In the genomic region with DNA sequence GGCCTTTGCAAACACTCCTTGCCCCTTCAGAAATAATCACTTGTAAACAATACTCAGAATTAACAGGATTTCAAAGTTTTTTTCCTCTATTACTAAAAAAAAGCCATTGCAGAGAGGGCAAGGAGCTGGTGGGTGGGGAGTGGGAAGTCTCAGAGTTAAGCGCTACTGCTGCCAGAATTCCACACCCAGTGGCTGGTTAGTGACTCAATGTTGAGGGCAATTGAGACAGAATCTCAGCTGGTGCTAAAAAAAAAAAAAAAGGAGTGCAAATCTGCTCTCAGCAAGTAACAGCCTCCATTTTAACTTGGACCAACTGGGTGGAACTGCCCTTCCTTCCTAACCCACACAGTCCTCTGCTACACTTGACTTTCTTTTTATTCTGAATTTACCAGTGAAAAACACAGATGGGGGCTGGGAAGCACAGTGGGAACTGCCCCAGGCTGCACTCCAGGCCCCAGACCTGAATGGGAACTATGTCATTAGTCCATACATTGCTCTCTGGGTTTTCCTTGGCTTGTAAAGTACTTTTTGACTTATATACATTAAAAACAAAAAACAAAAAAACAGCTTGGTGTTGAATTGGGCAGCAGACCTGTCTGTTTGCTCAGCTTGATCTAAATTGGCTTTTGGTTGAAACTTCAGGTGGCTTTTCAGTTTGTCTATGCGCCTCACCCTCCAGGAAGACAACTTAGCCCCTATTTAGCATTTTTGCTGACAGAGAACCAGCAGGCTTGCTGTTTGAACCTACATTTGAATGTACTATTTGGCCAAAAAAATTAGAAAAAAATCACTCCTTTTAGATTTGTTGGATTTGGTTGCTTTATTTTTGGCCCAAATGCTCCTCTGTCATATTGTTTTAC, we compare ENCODE assay signal across 11 cellular contexts.
DNase-seq lines count a peak whose midpoint lies in the region; FAIRE-seq and TF ChIP-seq lines count a peak whose summit lies in the region.
"Had no signal": no experiment of that assay in that cellular context is flagged by ENCODE, and none has a peak within 500 bp of the region (broad histone marks: within the 10 kb centered on the region; RNA-seq: fewer than 3 reads in every experiment).

No MANE protein-coding gene starts in this region.

- H2BK120ac ChIP-seq in H1 (replicated peaks; ENCODE audit: low read depth, low read length): peak overlapping the region; percentile 94

- H4K91ac ChIP-seq in H1 (replicated peaks; ENCODE audit: insufficient read length, low read length): no peak overlapping the region

- H3K4me1 ChIP-seq in H1 (replicated peaks in 1 of 4; ENCODE audit: control insufficient read depth in 3 of 4, insufficient read depth in 4 of 4, low read length in 3 of 4) (peaks cover 2 to 15% (median 6%) of the 10 kb centered on the region in 4 experiments; a peak in 4 of 7 replicates), stomach (peaks cover 0 to 11% (median 2%) of the 10 kb centered on the region in 4 donors)
- H3K4me1 ChIP-seq: adrenal gland had no signal

- CTCF ChIA-PET in H1 (lab: Charles Lee; ENCODE audit: partially characterized antibody): interaction anchor here (0.6 kb wide), 3 partner anchors 32 to 171 kb away, joined by 3 read pairs; no protein-coding TSS in a partner anchor

- H3K79me2 ChIP-seq in H1 (ENCODE audit: control insufficient read depth in 1 of 2, insufficient read depth in 2 of 2, low read length in 2 of 2): no peaks in the 10 kb centered on the region

- no peak for TF ChIP-seq RAD21 in H1 (IDR thresholded peaks at IDR 0.05 in 1 of 2, conservative IDR thresholded peaks at IDR 0.05 in 1 of 2; ENCODE audit: low read depth in 2 of 2, low read length in 2 of 2)

- POLR2A ChIA-PET in H1 (lab: Charles Lee; ENCODE audit: partially characterized antibody): no interaction called here

- WGBS in H1 (ENCODE audit: extremely low coverage in 1 of 2, insufficient coverage in 1 of 2, insufficient read length in 1 of 2, insufficient replicate concordance in 2 of 2, low coverage in 1 of 2, low lambda C conversion rate in 2 of 2, missing lambda C conversion rate in 1 of 2), 2 experiments: 38% methylated on average over 2 of the region's 2 CpGs; no CpG with 5 or more reads in 1 of the 2 experiments
- WGBS in stomach, 5 donors: 69 to 90% (median 80%) methylated on average over 2 of the region's 2 CpGs

- no peaks in the 10 kb centered on the region for H3K36me3 ChIP-seq in H1 (ENCODE audit: control insufficient read depth in 2 of 4, insufficient read depth in 4 of 4, low read length in 3 of 4)
- H3K36me3 ChIP-seq in stomach: no peaks in the 10 kb centered on the region
- H3K36me3 ChIP-seq: adrenal gland, upper lobe of left lung had no signal

- H2BK15ac ChIP-seq in H1 (ENCODE audit: low read length): no peak overlapping the region

- no peak for FAIRE-seq in H1 (lab: Jason Lieb, UNC)

- no peak overlapping the region for H2BK5ac ChIP-seq in H1 (ENCODE audit: low read depth, low read length)

- no peaks in the 10 kb centered on the region for H4K20me1 ChIP-seq in H1 (replicated peaks in 1 of 2; ENCODE audit: control insufficient read depth in 1 of 2, insufficient read depth in 2 of 2, low read length in 2 of 2)

- no peak overlapping the region for H3K56ac ChIP-seq in H1 (replicated peaks; ENCODE audit: insufficient read length, low read depth, low read length)

- no peak overlapping the region for H3K14ac ChIP-seq in H1 (ENCODE audit: insufficient read length)

- H3K4me3 Mint-ChIP-seq in nephron progenitor cell: no peak overlapping the region
- H3K4me3 Mint-ChIP-seq: natural killer cell treated with Interleukin-12 subunit alpha and Interleukin-12 subunit beta and Interleukin-15 and Interleukin-18, amount 100 ng/mL, for 72 hours had no signal

- TF ChIP-seq EP300 in H1 (IDR thresholded peaks at IDR 0.05; ENCODE audit: borderline replicate concordance in 1 of 2, low read depth in 2 of 2, low read length in 2 of 2) (no peak), stomach (IDR thresholded peaks at IDR 0.05) (no peak)

- H3K27me3 ChIP-seq in H1 (replicated peaks in 1 of 4; ENCODE audit: control insufficient read depth in 3 of 4, extremely low read depth in 1 of 4, insufficient read depth in 3 of 4, low read length in 3 of 4) (no peaks in the 10 kb centered on the region), stomach (no peaks in the 10 kb centered on the region)
- H3K27me3 ChIP-seq: adrenal gland, upper lobe of left lung had no signal

- no peak overlapping the region for H3K23ac ChIP-seq in H1 (ENCODE audit: insufficient read length)

- H3K27ac ChIP-seq in H1 (ENCODE audit: low read depth, low read length): 0 out of 2 replicates have a peak overlapping the region, but pooled peaks have one; percentile 0
- no peak overlapping the region for H3K27ac ChIP-seq in stomach
- H3K27ac ChIP-seq: adrenal gland had no signal

- no peaks in the 10 kb centered on the region for H3K23me2 ChIP-seq in H1 (ENCODE audit: low read depth, low read length)

- peaks cover 6% of the 10 kb centered on the region for H3K9me3 Mint-ChIP-seq in nephron progenitor cell
- H3K9me3 Mint-ChIP-seq: natural killer cell treated with Interleukin-12 subunit alpha and Interleukin-12 subunit beta and Interleukin-15 and Interleukin-18, amount 100 ng/mL, for 72 hours had no signal

- H3K27ac Mint-ChIP-seq in nephron progenitor cell: no peak overlapping the region
- H3K27ac Mint-ChIP-seq: natural killer cell treated with Interleukin-12 subunit alpha and Interleukin-12 subunit beta and Interleukin-15 and Interleukin-18, amount 100 ng/mL, for 72 hours had no signal

- H2AK5ac ChIP-seq in H1 (ENCODE audit: low read depth, low read length): no peak overlapping the region

- H3K9me3 ChIP-seq in H1 (ENCODE audit: insufficient read depth in 2 of 2, low read depth in 1 of 2, low read length in 1 of 2) (no peaks in the 10 kb centered on the region), stomach (no peaks in the 10 kb centered on the region)
- H3K9me3 ChIP-seq: adrenal gland, upper lobe of left lung had no signal

- no peak overlapping the region for H3K18ac ChIP-seq in H1 (ENCODE audit: extremely low read depth, low read length)

- no peak overlapping the region for H2BK20ac ChIP-seq in H1 (ENCODE audit: low read length)

- H3K36me3 Mint-ChIP-seq in nephron progenitor cell (ENCODE audit: low read depth): no peaks in the 10 kb centered on the region
- H3K36me3 Mint-ChIP-seq: natural killer cell treated with Interleukin-12 subunit alpha and Interleukin-12 subunit beta and Interleukin-15 and Interleukin-18, amount 100 ng/mL, for 72 hours had no signal

- H3K4me1 Mint-ChIP-seq in nephron progenitor cell: peaks cover 49% of the 10 kb centered on the region

- peak overlapping the region; percentile 75 for H4K5ac ChIP-seq in H1 (ENCODE audit: insufficient read length, low read depth, low read length)

- no peak overlapping the region for H3K4ac ChIP-seq in H1 (replicated peaks; ENCODE audit: insufficient read length, low read depth, low read length)

- TF ChIP-seq POLR2A in H1 (IDR thresholded peaks at IDR 0.05; ENCODE audit: control extremely low read depth in 1 of 2, low read depth in 2 of 2, low read length in 2 of 2): no peak
- no peak for TF ChIP-seq POLR2A in stomach (IDR thresholded peaks at IDR 0.05)

- H2BK12ac ChIP-seq in H1 (ENCODE audit: low read depth, low read length): no peak overlapping the region

- H2AFZ ChIP-seq in H1 (ENCODE audit: low read length): no peak overlapping the region

- intact Hi-C loops in stomach (cut with DNase I; ENCODE audit: low total_unique reads): no loop called here

- TF ChIP-seq CTCF in H1 (IDR thresholded peaks at IDR 0.05; ENCODE audit: control extremely low read depth in 1 of 3, insufficient read depth in 1 of 3, low read depth in 1 of 3, low read length in 3 of 3): no peak
- no peak for TF ChIP-seq CTCF in nephron progenitor cell (IDR thresholded peaks at IDR 0.05)
- no peak for TF ChIP-seq CTCF in stomach (IDR thresholded peaks at IDR 0.05)

- peak; percentile 38 for DNase-seq in GM04503 (ENCODE audit: low read depth)
- DNase-seq in NCI-H226: peak; percentile 36
- DNase-seq in H1 (ENCODE audit: low read depth in 1 of 2, low spot score in 2 of 2): no peak
- peak; percentile 52 for DNase-seq in non-pigmented ciliary epithelial cell (ENCODE audit: low read depth)
- DNase-seq in nephron progenitor cell: no peak
- no peak for DNase-seq in SKM-1 (lab: John Stamatoyannopoulos, UW; ENCODE audit: unreplicated experiment)
- no peak for DNase-seq in NCI-H1048 (lab: John Stamatoyannopoulos, UW)
- no peak for DNase-seq in stomach

- no peaks in the 10 kb centered on the region for H3K79me1 ChIP-seq in H1 (ENCODE audit: low read depth, low read length)

- H3K4me3 ChIP-seq in H1 (ENCODE audit: extremely low read depth in 1 of 4, insufficient read depth in 2 of 4, low read depth in 3 of 4, low read length in 4 of 4) (no peak overlapping the region), stomach (no peak overlapping the region)
- H3K4me3 ChIP-seq: adrenal gland, upper lobe of left lung had no signal

- 0 out of 7 replicates have a peak overlapping the region, but pooled peaks of 1 of the 4 experiments have one; percentile 4 for H3K9ac ChIP-seq in H1 (replicated peaks in 1 of 4; ENCODE audit: extremely low read depth in 1 of 4, low read depth in 3 of 4, low read length in 3 of 4)

- no peak overlapping the region for H4K8ac ChIP-seq in H1 (ENCODE audit: extremely low read depth, insufficient read depth, low read length)

- no peaks in the 10 kb centered on the region for H3K27me3 Mint-ChIP-seq in nephron progenitor cell (ENCODE audit: low read depth, poor library complexity)
- H3K27me3 Mint-ChIP-seq: natural killer cell treated with Interleukin-12 subunit alpha and Interleukin-12 subunit beta and Interleukin-15 and Interleukin-18, amount 100 ng/mL, for 72 hours had no signal

- H3K4me2 ChIP-seq in H1 (ENCODE audit: insufficient read depth in 1 of 2, low read depth in 2 of 2, low read length in 2 of 2): peak overlapping the region; percentile 8 to 30; a peak in 2 of 4 replicates

TF ChIP-seq in H1, 55 proteins besides CTCF, POLR2A, EP300 and RAD21:
- TF ChIP-seq BACH1 (IDR thresholded peaks at IDR 0.05; ENCODE audit: low read length): no peak
- TF ChIP-seq HDAC2 (IDR thresholded peaks at IDR 0.05; ENCODE audit: borderline replicate concordance in 1 of 2, low read depth in 2 of 2, low read length in 2 of 2): 0 out of 4 replicates have a peak, but pooled peaks of 1 of the 2 experiments have one; percentile 13

Comparison
In these comparisons a context has a peak if more than half of its experiments do, and no peak if none do; other contexts are left out.
1. DNase-seq: peak in GM04503 (single experiment), NCI-H226 (single experiment) and non-pigmented ciliary epithelial cell (single experiment); none in H1 (0 of 2), nephron progenitor cell (single experiment), SKM-1 (single experiment), NCI-H1048 (single experiment) and stomach (single experiment).